In the genomic region with DNA sequence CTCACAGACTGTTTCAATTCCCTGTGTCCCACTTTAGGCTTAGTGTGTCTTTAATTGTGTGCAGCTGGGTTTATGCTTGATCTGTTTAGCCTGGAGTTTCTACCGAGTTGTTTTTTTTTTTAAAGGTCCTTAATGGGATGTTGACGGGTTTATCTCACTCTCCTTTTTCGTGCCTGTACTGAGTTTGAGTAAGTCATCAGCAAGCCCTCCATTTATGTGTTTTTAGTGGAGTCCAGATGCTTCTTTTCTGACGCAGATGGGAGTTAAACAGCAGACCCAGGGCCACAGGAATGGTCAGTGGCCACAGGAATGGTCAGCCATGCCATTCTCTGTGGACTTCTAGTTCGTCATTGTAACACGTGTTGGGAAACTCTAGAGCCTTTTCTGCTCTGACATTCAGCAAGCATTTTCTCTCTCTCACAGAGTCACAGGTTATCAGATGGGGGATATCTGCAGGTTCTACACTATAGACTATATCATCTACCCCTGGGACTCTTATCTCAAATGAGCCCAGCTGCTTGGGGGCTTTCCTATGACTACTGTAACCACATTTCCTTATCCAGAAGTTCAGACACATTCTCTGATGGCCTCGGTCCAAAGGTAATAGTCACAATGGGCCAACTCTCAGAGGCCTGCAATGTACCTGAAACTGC, we compare ENCODE assay signal across 10 cellular contexts.
DNase-seq lines count a peak whose midpoint lies in the region; ATAC-seq lines count a peak whose summit lies in the region.
"Had no signal": no experiment of that assay in that cellular context is flagged by ENCODE, and none has a peak within 500 bp of the region (broad histone marks: within the 10 kb centered on the region; RNA-seq: fewer than 3 reads in every experiment).

No MANE protein-coding gene starts in this region.

- no peaks in the 10 kb centered on the region for H3K27me3 Mint-ChIP-seq in stimulated activated memory B cell treated with anti-CD40 and anti-IgM and Interleukin-4, amounts not matched to agents 10 μg/mL and 1 μg/mL and 100 μg/mL, for 72 hours

- intact Hi-C loops in left cardiac atrium (cut with DNase I) = no loop called here

- H3K36me3 Mint-ChIP-seq in stimulated activated memory B cell treated with anti-CD40 and anti-IgM and Interleukin-4, amounts not matched to agents 10 μg/mL and 1 μg/mL and 100 μg/mL, for 72 hours = peaks cover 6% of the 10 kb centered on the region

- ATAC-seq in left cardiac atrium = peak; percentile 75 to 89
- ATAC-seq in stimulated activated memory B cell treated with anti-CD40 and anti-IgM and Interleukin-4, amounts not matched to agents 10 μg/mL and 1 μg/mL and 100 μg/mL, for 72 hours = peak; percentile 20
- no peak for ATAC-seq in HG03159 (IDR thresholded peaks at IDR 0.05; ENCODE audit: unreplicated experiment)
- ATAC-seq: A549 had no signal

- no peaks in the 10 kb centered on the region for H3K4me1 Mint-ChIP-seq in stimulated activated memory B cell treated with anti-CD40 and anti-IgM and Interleukin-4, amounts not matched to agents 10 μg/mL and 1 μg/mL and 100 μg/mL, for 72 hours

- H3K4me3 Mint-ChIP-seq in stimulated activated memory B cell treated with anti-CD40 and anti-IgM and Interleukin-4, amounts not matched to agents 10 μg/mL and 1 μg/mL and 100 μg/mL, for 72 hours = no peak overlapping the region

- DNase-seq in NCI-H2171 treated with DMSO at 0.1 percent for 48 hours (lab: John Stamatoyannopoulos, UW) (peak; percentile 8), NCI-H2171 (lab: John Stamatoyannopoulos, UW) (no peak), amniotic stem cell (lab: John Stamatoyannopoulos, UW) (peak; percentile 80), left cardiac atrium (no peak), SKM-1 treated with dmso at 0.1 percent for 144 hours (lab: John Stamatoyannopoulos, UW; ENCODE audit: unreplicated experiment) (no peak)
- no peak for DNase-seq in activated effector memory CD4-positive, alpha-beta T cell treated with Interleukin-2 at 50 U/mL for 16 hours
- DNase-seq: stimulated activated CD4-positive, alpha-beta T cell treated with anti-CD3 and anti-CD28 coated beads, Interleukin-4, amount 100 ng/mL, for 1 hour had no signal

- peaks cover 8% of the 10 kb centered on the region for H3K9me3 Mint-ChIP-seq in stimulated activated memory B cell treated with anti-CD40 and anti-IgM and Interleukin-4, amounts not matched to agents 10 μg/mL and 1 μg/mL and 100 μg/mL, for 72 hours

- no peak overlapping the region for H3K27ac Mint-ChIP-seq in stimulated activated memory B cell treated with anti-CD40 and anti-IgM and Interleukin-4, amounts not matched to agents 10 μg/mL and 1 μg/mL and 100 μg/mL, for 72 hours

Comparison
In these comparisons a context has a peak if more than half of its experiments do, and no peak if none do; other contexts are left out.
1. DNase-seq: peak in NCI-H2171 treated with DMSO at 0.1 percent for 48 hours (single experiment) and amniotic stem cell (single experiment); none in NCI-H2171 (single experiment), left cardiac atrium (single experiment), activated effector memory CD4-positive, alpha-beta T cell treated with Interleukin-2 at 50 U/mL for 16 hours (single experiment) and SKM-1 treated with dmso at 0.1 percent for 144 hours (single experiment).